8 cellular contexts compared by ENCODE assay signal in genomic region chr14:20332386-20332945, GRCh38. TPM values are rescaled to one million over a fixed set of nuclear protein-coding genes. Genes with fewer than 3 reads are reported as not detected.
A peak's percentile ranks its signal among the peaks of the same experiment; 100 is the strongest.
DNase-seq lines count a peak whose midpoint lies in the region; ATAC-seq lines count a peak whose summit lies in the region.

No MANE protein-coding gene starts in this region.

- H3K27ac Mint-ChIP-seq in activated T-cell treated with anti-CD3 and anti-CD28 coated beads, Interleukin-2, amount 50 U/mL, for 72 hours: peak overlapping the region; percentile 98
- H3K27ac Mint-ChIP-seq in immature natural killer cell: peak overlapping the region; percentile 77 to 93 (median 88)
- peak overlapping the region; percentile 91 for H3K27ac Mint-ChIP-seq in stimulated activated effector memory CD8-positive, alpha-beta T cell treated with anti-CD3 and anti-CD28 coated beads, Interleukin-12 subunit alpha, Interleukin-12 subunit beta, amount 100 ng/mL, for 72 hours

- H3K9me3 ChIP-seq in HUES48 (ENCODE audit: control insufficient read depth, insufficient read depth, low read length): no peaks in the 10 kb centered on the region

- no peak for DNase-seq in activated T-cell treated with anti-CD3 and anti-CD28 coated beads, Interleukin-2, amount 50 U/mL, for 72 hours
- no peak for DNase-seq in activated T-cell treated with anti-CD3 and anti-CD28 coated beads, Interleukin-2, amount 50 U/mL, for 48 hours
- DNase-seq in amniotic epithelial cell (ENCODE audit: low read depth) (peak; percentile 40), immature natural killer cell (no peak), NCI-H1048 (lab: John Stamatoyannopoulos, UW) (no peak)
- no peak for DNase-seq in stimulated activated effector memory CD8-positive, alpha-beta T cell treated with anti-CD3 and anti-CD28 coated beads, Interleukin-12 subunit alpha, Interleukin-12 subunit beta, amount 100 ng/mL, for 72 hours (ENCODE audit: low spot score in 2 of 2)
- DNase-seq in activated effector memory CD4-positive, alpha-beta T cell treated with Interleukin-2 at 50 U/mL for 16 hours: no peak

- no peaks in the 10 kb centered on the region for H3K27me3 ChIP-seq in HUES48 (ENCODE audit: control insufficient read depth, insufficient read depth, low read length)

- peaks cover 1 to 4% of the 10 kb centered on the region in 2 donors for H3K36me3 Mint-ChIP-seq in activated T-cell treated with anti-CD3 and anti-CD28 coated beads, Interleukin-2, amount 50 U/mL, for 72 hours (ENCODE audit: insufficient read depth in 2 of 2)
- H3K36me3 Mint-ChIP-seq in immature natural killer cell: no peaks in the 10 kb centered on the region
- H3K36me3 Mint-ChIP-seq in stimulated activated effector memory CD8-positive, alpha-beta T cell treated with anti-CD3 and anti-CD28 coated beads, Interleukin-12 subunit alpha, Interleukin-12 subunit beta, amount 100 ng/mL, for 72 hours: peaks cover 39% of the 10 kb centered on the region

- H3K9ac ChIP-seq in HUES48 (ENCODE audit: low read depth, low read length): peak overlapping the region; percentile 99

- ATAC-seq in activated T-cell treated with anti-CD3 and anti-CD28 coated beads, Interleukin-2, amount 50 U/mL, for 72 hours (replicated peaks in 1 of 2): peak; percentile 10
- peak; percentile 8 for ATAC-seq in stimulated activated effector memory CD8-positive, alpha-beta T cell treated with anti-CD3 and anti-CD28 coated beads, Interleukin-12 subunit alpha, Interleukin-12 subunit beta, amount 100 ng/mL, for 72 hours

- peaks cover 66% of the 10 kb centered on the region for H3K4me1 Mint-ChIP-seq in activated T-cell treated with anti-CD3 and anti-CD28 coated beads, Interleukin-2, amount 50 U/mL, for 72 hours (ENCODE audit: low read depth)
- peaks cover 16 to 22% of the 10 kb centered on the region in 2 donors for H3K4me1 Mint-ChIP-seq in immature natural killer cell
- peaks cover 25% of the 10 kb centered on the region for H3K4me1 Mint-ChIP-seq in stimulated activated effector memory CD8-positive, alpha-beta T cell treated with anti-CD3 and anti-CD28 coated beads, Interleukin-12 subunit alpha, Interleukin-12 subunit beta, amount 100 ng/mL, for 72 hours

- H3K9me3 Mint-ChIP-seq in activated T-cell treated with anti-CD3 and anti-CD28 coated beads, Interleukin-2, amount 50 U/mL, for 72 hours: no peaks in the 10 kb centered on the region
- H3K9me3 Mint-ChIP-seq in immature natural killer cell: no peaks in the 10 kb centered on the region
- H3K9me3 Mint-ChIP-seq in stimulated activated effector memory CD8-positive, alpha-beta T cell treated with anti-CD3 and anti-CD28 coated beads, Interleukin-12 subunit alpha, Interleukin-12 subunit beta, amount 100 ng/mL, for 72 hours: no peaks in the 10 kb centered on the region

- no peaks in the 10 kb centered on the region for H3K27me3 Mint-ChIP-seq in activated T-cell treated with anti-CD3 and anti-CD28 coated beads, Interleukin-2, amount 50 U/mL, for 72 hours (ENCODE audit: low read depth)
- no peaks in the 10 kb centered on the region for H3K27me3 Mint-ChIP-seq in immature natural killer cell (ENCODE audit: low read depth in 3 of 3)

- H3K4me3 Mint-ChIP-seq in activated T-cell treated with anti-CD3 and anti-CD28 coated beads, Interleukin-2, amount 50 U/mL, for 72 hours: peak overlapping the region; percentile 98
- H3K4me3 Mint-ChIP-seq in immature natural killer cell: peak overlapping the region; percentile 89 to 98 (median 95)
- peak overlapping the region; percentile 92 for H3K4me3 Mint-ChIP-seq in stimulated activated effector memory CD8-positive, alpha-beta T cell treated with anti-CD3 and anti-CD28 coated beads, Interleukin-12 subunit alpha, Interleukin-12 subunit beta, amount 100 ng/mL, for 72 hours

- peak overlapping the region; percentile 97 for H3K4me3 ChIP-seq in HUES48 (ENCODE audit: low read depth, low read length)

- peaks cover 15% of the 10 kb centered on the region for H3K4me1 ChIP-seq in HUES48 (ENCODE audit: control insufficient read depth, insufficient read depth, low read length)

- peaks cover 37% of the 10 kb centered on the region for H3K36me3 ChIP-seq in HUES48 (ENCODE audit: control insufficient read depth, insufficient read depth, low read length)

- peak overlapping the region; percentile 91 for H3K27ac ChIP-seq in HUES48 (ENCODE audit: low read depth, low read length)

RNA-seq across cellular contexts. Expression of gene CCNB1IP1, which starts 0.6 kb away (rescaled TPM):
- total RNA-seq in activated T-cell treated with anti-CD3 and anti-CD28 coated beads, Interleukin-2, amount 50 U/mL, for 72 hours: 10 to 100 TPM; 73.4 to 89.9 TPM
- polyA plus RNA-seq in immature natural killer cell: 10 to 100 TPM; 11.0 to 16.2 (median 14.9) TPM

RNA-seq across cellular contexts. Expression of gene PARP2, which starts 11.0 kb away (rescaled TPM):
- total RNA-seq in activated T-cell treated with anti-CD3 and anti-CD28 coated beads, Interleukin-2, amount 50 U/mL, for 72 hours: 10 to 100 TPM; 31.1 to 39.5 TPM
- polyA plus RNA-seq in immature natural killer cell: 10 to 100 TPM in 2 of 3 donors, 1 to 10 TPM in 1; 8.1 to 12.8 (median 10.4) TPM

RNA-seq across cellular contexts. Expression of gene TTC5, which starts 26.7 kb away (rescaled TPM):
- total RNA-seq in activated T-cell treated with anti-CD3 and anti-CD28 coated beads, Interleukin-2, amount 50 U/mL, for 72 hours: 10 to 100 TPM; 15.5 to 16.7 TPM
- 10 to 100 TPM; 24.3 to 42.4 (median 25.9) TPM for polyA plus RNA-seq in immature natural killer cell
